8 cellular contexts compared by ENCODE assay signal in the genomic region with DNA sequence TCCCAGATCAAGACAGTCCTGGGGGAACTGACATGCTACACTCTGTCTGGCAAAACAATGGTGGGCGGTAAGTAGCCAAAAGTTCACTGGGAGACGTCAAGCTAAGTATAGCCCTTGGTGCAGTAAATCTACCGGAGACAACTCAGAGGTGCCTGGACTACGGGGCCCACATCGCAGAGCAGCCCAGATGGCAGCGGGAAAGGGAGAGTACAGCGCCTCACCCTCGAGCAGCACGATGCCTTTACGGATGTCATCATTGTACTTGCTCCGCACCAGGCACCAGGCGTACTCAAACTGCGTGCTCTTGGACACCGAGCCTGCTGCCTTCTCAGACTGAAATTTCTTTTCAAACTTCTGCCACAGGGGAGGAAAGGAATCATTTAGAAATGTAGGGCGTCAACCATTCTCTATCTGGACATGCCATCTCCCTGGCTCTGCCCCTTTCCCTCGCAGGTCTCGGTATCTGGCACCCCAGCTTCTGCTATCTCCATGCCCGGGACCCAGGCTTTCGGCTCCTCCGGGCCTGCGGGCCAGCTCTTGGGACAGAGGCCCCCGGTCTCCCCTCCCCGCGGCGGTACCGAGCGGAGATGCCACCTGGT. TPM values are rescaled to one million over a fixed set of nuclear protein-coding genes. Genes with fewer than 3 reads are reported as not detected.
A peak's percentile ranks its signal among the peaks of the same experiment; 100 is the strongest.
DNase-seq lines count a peak whose midpoint lies in the region; ATAC-seq and TF ChIP-seq lines count a peak whose summit lies in the region.

No MANE protein-coding gene starts in this region.

- peaks cover 40% of the 10 kb centered on the region for H3K4me1 Mint-ChIP-seq in activated B cell treated with CpG ODN at 0.5 μM for 24 hours

- H3K4me3 Mint-ChIP-seq in activated B cell treated with CpG ODN at 0.5 μM for 24 hours, result peak overlapping the region; percentile 95

- POLR2A ChIA-PET in activated B cell treated with CpG ODN at 0.5 μM for 24 hours (lab: Charles Lee), result interaction anchor here (0.6 to 3.0 kb wide), 11 partner anchors 10 to 369 kb away, joined by 3 to 44 read pairs (median 6); partner anchors contain the start of genes IFT22, PLOD3, SRRT and TRIM56

- peaks cover 43% of the 10 kb centered on the region for H3K36me3 Mint-ChIP-seq in activated B cell treated with CpG ODN at 0.5 μM for 24 hours (ENCODE audit: low read depth)

- peak overlapping the region; percentile 95 for H3K27ac Mint-ChIP-seq in activated B cell treated with CpG ODN at 0.5 μM for 24 hours

- no peaks in the 10 kb centered on the region for H3K9me3 Mint-ChIP-seq in activated B cell treated with CpG ODN at 0.5 μM for 24 hours

- TF ChIP-seq CTCF in AG09309 (IDR thresholded peaks at IDR 0.05; ENCODE audit: control insufficient read depth, insufficient read depth, low read depth, low read length, missing control alignments), result no peak
- TF ChIP-seq CTCF in GM20000 (IDR thresholded peaks at IDR 0.05; ENCODE audit: extremely low read depth, missing control alignments), result no peak
- TF ChIP-seq CTCF in activated B cell treated with CpG ODN at 0.5 μM for 24 hours (IDR thresholded peaks at IDR 0.05), result no peak

- no peaks in the 10 kb centered on the region for H3K27me3 Mint-ChIP-seq in activated B cell treated with CpG ODN at 0.5 μM for 24 hours

- CTCF ChIA-PET in activated B cell treated with CpG ODN at 0.5 μM for 24 hours (lab: Charles Lee), result interaction anchor here (1.2 to 4.9 kb wide), 8 partner anchors 8 to 102 kb away, joined by 3 to 55 read pairs (median 8); partner anchors contain the start of genes PLOD3 and ZNHIT1

- DNase-seq in AG09309 (ENCODE audit: low read depth) (no peak), GM20000 (ENCODE audit: low spot score) (peak; percentile 13), activated B cell treated with CpG ODN at 0.5 μM for 24 hours (no peak), glomerular visceral epithelial cell (ENCODE audit: extremely low spot score) (peak; percentile 15), posterior cingulate gyrus (peak in 6 of 10 donors; percentile 8 to 98 (median 56))
- no peak for DNase-seq in activated effector memory CD4-positive, alpha-beta T cell treated with anti-CD3 and anti-CD28 coated beads, Interleukin-2, amount 50 U/mL, for 16 hours

- ATAC-seq in activated B cell treated with CpG ODN at 0.5 μM for 24 hours (ENCODE audit: low read depth), result no peak
- ATAC-seq in GM18873 (IDR thresholded peaks at IDR 0.05; ENCODE audit: low FRiP score, unreplicated experiment), result no peak
- ATAC-seq in GM19463 (IDR thresholded peaks at IDR 0.05; ENCODE audit: unreplicated experiment), result no peak

- intact Hi-C loops in activated B cell treated with CpG ODN at 0.5 μM for 24 hours (cut with micrococcal nuclease), result loop anchor here (1.0 to 2.0 kb wide), 7 partner anchors 8 to 350 kb away; partner anchors contain the start of genes IFT22 and ZNHIT1
- intact Hi-C loops in posterior cingulate gyrus (cut with DNase I), result loop anchor here (2.0 kb wide), 1 partner anchor 27 kb away; the partner anchor contains the start of gene PLOD3

- peak overlapping the region; percentile 98 for H3K4me3 ChIP-seq in AG09309 (ENCODE audit: control insufficient read depth, low read depth, low read length)

RNA-seq across cellular contexts. Expression of gene FIS1, which starts 1.0 kb away (rescaled TPM):
- total RNA-seq in activated B cell treated with CpG ODN at 0.5 μM for 24 hours, result 113 and 117 TPM in 2 replicates

RNA-seq across cellular contexts. Expression of gene CLDN15, which starts 6.3 kb away (rescaled TPM):
- total RNA-seq in activated B cell treated with CpG ODN at 0.5 μM for 24 hours, result 16.6 and 21.0 TPM in 2 replicates

RNA-seq across cellular contexts. Expression of gene ZNHIT1, which starts 25.9 kb away (rescaled TPM):
- 37.6 and 43.4 TPM in 2 replicates for total RNA-seq in activated B cell treated with CpG ODN at 0.5 μM for 24 hours

RNA-seq across cellular contexts. Expression of gene PLOD3, which starts 26.5 kb away (rescaled TPM):
- total RNA-seq in activated B cell treated with CpG ODN at 0.5 μM for 24 hours, result 29.8 and 40.0 TPM in 2 replicates

RNA-seq across cellular contexts. Expression of gene MOGAT3, which starts 43.0 kb away (rescaled TPM):
- not detected in 2 replicates for total RNA-seq in activated B cell treated with CpG ODN at 0.5 μM for 24 hours

Comparison
In these comparisons a context has a peak if more than half of its experiments do, and no peak if none do; other contexts are left out.
1. DNase-seq: peak in GM20000 (single experiment), glomerular visceral epithelial cell (single experiment) and posterior cingulate gyrus (6 of 10); none in AG09309 (single experiment), activated B cell treated with CpG ODN at 0.5 μM for 24 hours (single experiment) and activated effector memory CD4-positive, alpha-beta T cell treated with anti-CD3 and anti-CD28 coated beads, Interleukin-2, amount 50 U/mL, for 16 hours (single experiment).